ENCODE assay signal across 2 cellular contexts in the genomic region with DNA sequence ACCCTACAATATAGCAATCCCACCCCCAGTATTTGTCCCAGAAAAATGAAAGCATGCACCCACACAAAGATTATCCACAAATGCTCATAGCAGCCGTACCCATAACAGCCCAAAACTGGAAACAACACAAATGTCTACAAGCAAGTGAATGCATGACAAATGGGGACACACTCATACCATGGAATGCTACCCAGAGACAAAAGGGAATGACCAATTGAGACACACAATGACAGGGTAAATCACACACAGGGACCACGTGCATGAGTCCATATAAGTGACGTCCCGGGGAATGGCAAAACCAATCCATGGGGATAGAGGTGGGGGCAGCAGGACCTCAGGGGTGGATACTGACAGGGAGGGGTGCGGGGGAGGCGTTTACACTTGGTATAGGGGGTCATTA.
TF ChIP-seq lines count a peak whose summit lies in the region.

No MANE protein-coding gene starts in this region.

TF ChIP-seq in A549, 52 proteins besides CTCF, POLR2A, EP300 and RAD21:
- TF ChIP-seq, protein P1, sequence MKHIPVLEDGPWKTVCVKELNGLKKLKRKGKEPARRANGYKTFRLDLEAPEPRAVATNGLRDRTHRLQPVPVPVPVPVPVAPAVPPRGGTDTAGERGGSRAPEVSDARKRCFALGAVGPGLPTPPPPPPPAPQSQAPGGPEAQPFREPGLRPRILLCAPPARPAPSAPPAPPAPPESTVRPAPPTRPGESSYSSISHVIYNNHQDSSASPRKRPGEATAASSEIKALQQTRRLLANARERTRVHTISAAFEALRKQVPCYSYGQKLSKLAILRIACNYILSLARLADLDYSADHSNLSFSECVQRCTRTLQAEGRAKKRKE (CRISPR knock-in tag; IDR thresholded peaks at IDR 0.05; ENCODE audit: low read depth), result no peak
- TF ChIP-seq CHD4 (IDR thresholded peaks at IDR 0.05; ENCODE audit: borderline replicate concordance) (no peak), HOXB5 (CRISPR knock-in tag; IDR thresholded peaks at IDR 0.05) (no peak), CBX2 (IDR thresholded peaks at IDR 0.05; ENCODE audit: borderline replicate concordance, low read depth) (no peak), RNF2 (IDR thresholded peaks at IDR 0.05; ENCODE audit: borderline replicate concordance, low read depth) (no peak), PHF8 (IDR thresholded peaks at IDR 0.05; ENCODE audit: borderline replicate concordance, low read depth) (no peak), FOSB (CRISPR knock-in tag; IDR thresholded peaks at IDR 0.05) (no peak), ESRRA (IDR thresholded peaks at IDR 0.05; ENCODE audit: borderline replicate concordance, low read length) (no peak), ZFP36 (IDR thresholded peaks at IDR 0.05; ENCODE audit: borderline replicate concordance, partially characterized antibody) (no peak), NPAS2 (CRISPR knock-in tag; IDR thresholded peaks at IDR 0.05; ENCODE audit: borderline replicate concordance) (no peak), RFX5 (IDR thresholded peaks at IDR 0.05) (no peak), FOXS1 (CRISPR knock-in tag; IDR thresholded peaks at IDR 0.05) (no peak)
- TF ChIP-seq, protein P2, sequence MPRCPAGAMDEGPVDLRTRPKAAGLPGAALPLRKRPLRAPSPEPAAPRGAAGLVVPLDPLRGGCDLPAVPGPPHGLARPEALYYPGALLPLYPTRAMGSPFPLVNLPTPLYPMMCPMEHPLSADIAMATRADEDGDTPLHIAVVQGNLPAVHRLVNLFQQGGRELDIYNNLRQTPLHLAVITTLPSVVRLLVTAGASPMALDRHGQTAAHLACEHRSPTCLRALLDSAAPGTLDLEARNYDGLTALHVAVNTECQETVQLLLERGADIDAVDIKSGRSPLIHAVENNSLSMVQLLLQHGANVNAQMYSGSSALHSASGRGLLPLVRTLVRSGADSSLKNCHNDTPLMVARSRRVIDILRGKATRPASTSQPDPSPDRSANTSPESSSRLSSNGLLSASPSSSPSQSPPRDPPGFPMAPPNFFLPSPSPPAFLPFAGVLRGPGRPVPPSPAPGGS (IDR thresholded peaks at IDR 0.05), result no peak
- TF ChIP-seq, protein P3, sequence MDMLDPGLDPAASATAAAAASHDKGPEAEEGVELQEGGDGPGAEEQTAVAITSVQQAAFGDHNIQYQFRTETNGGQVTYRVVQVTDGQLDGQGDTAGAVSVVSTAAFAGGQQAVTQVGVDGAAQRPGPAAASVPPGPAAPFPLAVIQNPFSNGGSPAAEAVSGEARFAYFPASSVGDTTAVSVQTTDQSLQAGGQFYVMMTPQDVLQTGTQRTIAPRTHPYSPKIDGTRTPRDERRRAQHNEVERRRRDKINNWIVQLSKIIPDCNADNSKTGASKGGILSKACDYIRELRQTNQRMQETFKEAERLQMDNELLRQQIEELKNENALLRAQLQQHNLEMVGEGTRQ (IDR thresholded peaks at IDR 0.05), result no peak

TF ChIP-seq in HepG2, 621 proteins besides CTCF, POLR2A, EP300 and RAD21:
- TF ChIP-seq ZNF317 (CRISPR knock-in tag; IDR thresholded peaks at IDR 0.05), result no peak
- TF ChIP-seq, protein P4, sequence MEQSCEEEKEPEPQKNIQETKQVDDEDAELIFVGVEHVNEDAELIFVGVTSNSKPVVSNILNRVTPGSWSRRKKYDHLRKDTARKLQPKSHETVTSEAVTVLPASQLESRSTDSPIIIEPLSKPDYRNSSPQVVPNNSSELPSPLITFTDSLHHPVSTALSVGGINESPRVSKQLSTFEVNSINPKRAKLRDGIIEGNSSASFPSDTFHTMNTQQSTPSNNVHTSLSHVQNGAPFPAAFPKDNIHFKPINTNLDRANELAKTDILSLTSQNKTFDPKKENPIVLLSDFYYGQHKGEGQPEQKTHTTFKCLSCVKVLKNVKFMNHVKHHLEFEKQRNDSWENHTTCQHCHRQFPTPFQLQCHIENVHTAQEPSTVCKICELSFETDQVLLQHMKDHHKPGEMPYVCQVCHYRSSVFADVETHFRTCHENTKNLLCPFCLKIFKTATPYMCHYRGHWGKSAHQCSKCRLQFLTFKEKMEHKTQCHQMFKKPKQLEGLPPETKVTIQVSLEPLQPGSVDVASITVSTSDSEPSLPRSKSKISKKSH (CRISPR knock-in tag; IDR thresholded peaks at IDR 0.05; ENCODE audit: borderline replicate concordance), result no peak
- TF ChIP-seq, protein P5, sequence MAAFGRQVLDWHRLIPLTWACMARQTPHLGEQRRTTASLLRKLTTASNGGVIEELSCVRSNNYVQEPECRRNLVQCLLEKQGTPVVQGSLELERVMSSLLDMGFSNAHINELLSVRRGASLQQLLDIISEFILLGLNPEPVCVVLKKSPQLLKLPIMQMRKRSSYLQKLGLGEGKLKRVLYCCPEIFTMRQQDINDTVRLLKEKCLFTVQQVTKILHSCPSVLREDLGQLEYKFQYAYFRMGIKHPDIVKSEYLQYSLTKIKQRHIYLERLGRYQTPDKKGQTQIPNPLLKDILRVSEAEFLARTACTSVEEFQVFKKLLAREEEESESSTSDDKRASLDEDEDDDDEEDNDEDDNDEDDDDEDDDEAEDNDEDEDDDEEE (CRISPR knock-in tag; IDR thresholded peaks at IDR 0.05), result no peak
- TF ChIP-seq, protein P6, sequence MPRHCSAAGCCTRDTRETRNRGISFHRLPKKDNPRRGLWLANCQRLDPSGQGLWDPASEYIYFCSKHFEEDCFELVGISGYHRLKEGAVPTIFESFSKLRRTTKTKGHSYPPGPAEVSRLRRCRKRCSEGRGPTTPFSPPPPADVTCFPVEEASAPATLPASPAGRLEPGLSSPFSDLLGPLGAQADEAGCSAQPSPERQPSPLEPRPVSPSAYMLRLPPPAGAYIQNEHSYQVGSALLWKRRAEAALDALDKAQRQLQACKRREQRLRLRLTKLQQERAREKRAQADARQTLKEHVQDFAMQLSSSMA (CRISPR knock-in tag; IDR thresholded peaks at IDR 0.05), result no peak
- no peak for TF ChIP-seq TRIM24 (CRISPR knock-in tag; IDR thresholded peaks at IDR 0.05)
- no peak for TF ChIP-seq TOPORS (CRISPR knock-in tag; IDR thresholded peaks at IDR 0.05)
- TF ChIP-seq, protein P7, sequence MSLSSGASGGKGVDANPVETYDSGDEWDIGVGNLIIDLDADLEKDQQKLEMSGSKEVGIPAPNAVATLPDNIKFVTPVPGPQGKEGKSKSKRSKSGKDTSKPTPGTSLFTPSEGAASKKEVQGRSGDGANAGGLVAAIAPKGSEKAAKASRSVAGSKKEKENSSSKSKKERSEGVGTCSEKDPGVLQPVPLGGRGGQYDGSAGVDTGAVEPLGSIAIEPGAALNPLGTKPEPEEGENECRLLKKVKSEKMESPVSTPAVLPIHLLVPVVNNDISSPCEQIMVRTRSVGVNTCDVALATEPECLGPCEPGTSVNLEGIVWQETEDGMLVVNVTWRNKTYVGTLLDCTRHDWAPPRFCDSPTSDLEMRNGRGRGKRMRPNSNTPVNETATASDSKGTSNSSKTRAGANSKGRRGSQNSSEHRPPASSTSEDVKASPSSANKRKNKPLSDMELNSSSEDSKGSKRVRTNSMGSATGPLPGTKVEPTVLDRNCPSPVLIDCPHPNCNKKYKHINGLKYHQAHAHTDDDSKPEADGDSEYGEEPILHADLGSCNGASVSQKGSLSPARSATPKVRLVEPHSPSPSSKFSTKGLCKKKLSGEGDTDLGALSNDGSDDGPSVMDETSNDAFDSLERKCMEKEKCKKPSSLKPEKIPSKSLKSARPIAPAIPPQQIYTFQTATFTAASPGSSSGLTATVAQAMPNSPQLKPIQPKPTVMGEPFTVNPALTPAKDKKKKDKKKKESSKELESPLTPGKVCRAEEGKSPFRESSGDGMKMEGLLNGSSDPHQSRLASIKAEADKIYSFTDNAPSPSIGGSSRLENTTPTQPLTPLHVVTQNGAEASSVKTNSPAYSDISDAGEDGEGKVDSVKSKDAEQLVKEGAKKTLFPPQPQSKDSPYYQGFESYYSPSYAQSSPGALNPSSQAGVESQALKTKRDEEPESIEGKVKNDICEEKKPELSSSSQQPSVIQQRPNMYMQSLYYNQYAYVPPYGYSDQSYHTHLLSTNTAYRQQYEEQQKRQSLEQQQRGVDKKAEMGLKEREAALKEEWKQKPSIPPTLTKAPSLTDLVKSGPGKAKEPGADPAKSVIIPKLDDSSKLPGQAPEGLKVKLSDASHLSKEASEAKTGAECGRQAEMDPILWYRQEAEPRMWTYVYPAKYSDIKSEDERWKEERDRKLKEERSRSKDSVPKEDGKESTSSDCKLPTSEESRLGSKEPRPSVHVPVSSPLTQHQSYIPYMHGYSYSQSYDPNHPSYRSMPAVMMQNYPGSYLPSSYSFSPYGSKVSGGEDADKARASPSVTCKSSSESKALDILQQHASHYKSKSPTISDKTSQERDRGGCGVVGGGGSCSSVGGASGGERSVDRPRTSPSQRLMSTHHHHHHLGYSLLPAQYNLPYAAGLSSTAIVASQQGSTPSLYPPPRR (CRISPR knock-in tag; IDR thresholded peaks at IDR 0.05; ENCODE audit: borderline replicate concordance), result no peak
- TF ChIP-seq, protein P8, sequence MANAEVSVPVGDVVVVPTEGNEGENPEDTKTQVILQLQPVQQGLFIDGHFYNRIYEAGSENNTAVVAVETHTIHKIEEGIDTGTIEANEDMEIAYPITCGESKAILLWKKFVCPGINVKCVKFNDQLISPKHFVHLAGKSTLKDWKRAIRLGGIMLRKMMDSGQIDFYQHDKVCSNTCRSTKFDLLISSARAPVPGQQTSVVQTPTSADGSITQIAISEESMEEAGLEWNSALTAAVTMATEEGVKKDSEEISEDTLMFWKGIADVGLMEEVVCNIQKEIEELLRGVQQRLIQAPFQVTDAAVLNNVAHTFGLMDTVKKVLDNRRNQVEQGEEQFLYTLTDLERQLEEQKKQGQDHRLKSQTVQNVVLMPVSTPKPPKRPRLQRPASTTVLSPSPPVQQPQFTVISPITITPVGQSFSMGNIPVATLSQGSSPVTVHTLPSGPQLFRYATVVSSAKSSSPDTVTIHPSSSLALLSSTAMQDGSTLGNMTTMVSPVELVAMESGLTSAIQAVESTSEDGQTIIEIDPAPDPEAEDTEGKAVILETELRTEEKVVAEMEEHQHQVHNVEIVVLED (CRISPR knock-in tag; IDR thresholded peaks at IDR 0.05; ENCODE audit: borderline replicate concordance), result no peak
- no peak for TF ChIP-seq IRX3 (CRISPR knock-in tag; IDR thresholded peaks at IDR 0.05; ENCODE audit: borderline replicate concordance, low read depth)
- TF ChIP-seq, protein P9, sequence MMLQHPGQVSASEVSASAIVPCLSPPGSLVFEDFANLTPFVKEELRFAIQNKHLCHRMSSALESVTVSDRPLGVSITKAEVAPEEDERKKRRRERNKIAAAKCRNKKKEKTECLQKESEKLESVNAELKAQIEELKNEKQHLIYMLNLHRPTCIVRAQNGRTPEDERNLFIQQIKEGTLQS (CRISPR knock-in tag; IDR thresholded peaks at IDR 0.05), result no peak
- TF ChIP-seq, protein P10, sequence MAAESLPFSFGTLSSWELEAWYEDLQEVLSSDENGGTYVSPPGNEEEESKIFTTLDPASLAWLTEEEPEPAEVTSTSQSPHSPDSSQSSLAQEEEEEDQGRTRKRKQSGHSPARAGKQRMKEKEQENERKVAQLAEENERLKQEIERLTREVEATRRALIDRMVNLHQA (CRISPR knock-in tag; IDR thresholded peaks at IDR 0.05), result no peak
- no peak for TF ChIP-seq MAZ (IDR thresholded peaks at IDR 0.05; ENCODE audit: borderline replicate concordance, low read depth, low read length)
- TF ChIP-seq MAZ (CRISPR knock-in tag; IDR thresholded peaks at IDR 0.05; ENCODE audit: low read depth), result no peak
- TF ChIP-seq, protein P11, sequence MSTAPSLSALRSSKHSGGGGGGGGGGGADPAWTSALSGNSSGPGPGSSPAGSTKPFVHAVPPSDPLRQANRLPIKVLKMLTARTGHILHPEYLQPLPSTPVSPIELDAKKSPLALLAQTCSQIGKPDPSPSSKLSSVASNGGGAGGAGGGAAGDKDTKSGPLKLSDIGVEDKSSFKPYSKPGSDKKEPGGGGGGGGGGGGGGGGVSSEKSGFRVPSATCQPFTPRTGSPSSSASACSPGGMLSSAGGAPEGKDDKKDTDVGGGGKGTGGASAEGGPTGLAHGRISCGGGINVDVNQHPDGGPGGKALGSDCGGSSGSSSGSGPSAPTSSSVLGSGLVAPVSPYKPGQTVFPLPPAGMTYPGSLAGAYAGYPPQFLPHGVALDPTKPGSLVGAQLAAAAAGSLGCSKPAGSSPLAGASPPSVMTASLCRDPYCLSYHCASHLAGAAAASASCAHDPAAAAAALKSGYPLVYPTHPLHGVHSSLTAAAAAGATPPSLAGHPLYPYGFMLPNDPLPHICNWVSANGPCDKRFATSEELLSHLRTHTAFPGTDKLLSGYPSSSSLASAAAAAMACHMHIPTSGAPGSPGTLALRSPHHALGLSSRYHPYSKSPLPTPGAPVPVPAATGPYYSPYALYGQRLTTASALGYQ (CRISPR knock-in tag; IDR thresholded peaks at IDR 0.05), result no peak
- TF ChIP-seq, protein P12, sequence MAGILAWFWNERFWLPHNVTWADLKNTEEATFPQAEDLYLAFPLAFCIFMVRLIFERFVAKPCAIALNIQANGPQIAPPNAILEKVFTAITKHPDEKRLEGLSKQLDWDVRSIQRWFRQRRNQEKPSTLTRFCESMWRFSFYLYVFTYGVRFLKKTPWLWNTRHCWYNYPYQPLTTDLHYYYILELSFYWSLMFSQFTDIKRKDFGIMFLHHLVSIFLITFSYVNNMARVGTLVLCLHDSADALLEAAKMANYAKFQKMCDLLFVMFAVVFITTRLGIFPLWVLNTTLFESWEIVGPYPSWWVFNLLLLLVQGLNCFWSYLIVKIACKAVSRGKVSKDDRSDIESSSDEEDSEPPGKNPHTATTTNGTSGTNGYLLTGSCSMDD (CRISPR knock-in tag; IDR thresholded peaks at IDR 0.05), result no peak
- TF ChIP-seq ZNF124 (CRISPR knock-in tag; IDR thresholded peaks at IDR 0.05), result no peak
- no peak for TF ChIP-seq ASH2L (IDR thresholded peaks at IDR 0.05; ENCODE audit: insufficient read length, low read depth, low read length)
- no peak for TF ChIP-seq CBX5 (CRISPR knock-in tag; IDR thresholded peaks at IDR 0.05; ENCODE audit: borderline replicate concordance)
- TF ChIP-seq TBP (CRISPR knock-in tag; IDR thresholded peaks at IDR 0.05), result no peak
- TF ChIP-seq, protein P13, sequence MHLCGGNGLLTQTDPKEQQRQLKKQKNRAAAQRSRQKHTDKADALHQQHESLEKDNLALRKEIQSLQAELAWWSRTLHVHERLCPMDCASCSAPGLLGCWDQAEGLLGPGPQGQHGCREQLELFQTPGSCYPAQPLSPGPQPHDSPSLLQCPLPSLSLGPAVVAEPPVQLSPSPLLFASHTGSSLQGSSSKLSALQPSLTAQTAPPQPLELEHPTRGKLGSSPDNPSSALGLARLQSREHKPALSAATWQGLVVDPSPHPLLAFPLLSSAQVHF (CRISPR knock-in tag; IDR thresholded peaks at IDR 0.05), result no peak
- no peak for TF ChIP-seq CHD2 (IDR thresholded peaks at IDR 0.05; ENCODE audit: low read depth, low read length)
TF ChIP-seq in HepG2: peak in this region for 0.
